ENCODE assay signal across 10 cellular contexts in genomic region chr20:19737025-19737424, GRCh38. TPM values are rescaled to one million over a fixed set of nuclear protein-coding genes. Genes with fewer than 3 reads are reported as not detected.
A peak's percentile ranks its signal among the peaks of the same experiment; 100 is the strongest.
DNase-seq lines count a peak whose midpoint lies in the region; ATAC-seq and TF ChIP-seq lines count a peak whose summit lies in the region.
"Had no signal": no experiment of that assay in that cellular context is flagged by ENCODE, and none has a peak within 500 bp of the region (broad histone marks: within the 10 kb centered on the region; RNA-seq: fewer than 3 reads in every experiment).

No MANE protein-coding gene starts in this region.

- H3K36me3 Mint-ChIP-seq in Caco-2 (ENCODE audit: insufficient read depth, unreplicated experiment): no peaks in the 10 kb centered on the region
- no peaks in the 10 kb centered on the region for H3K36me3 Mint-ChIP-seq in neural progenitor cell

- H3K27me3 ChIP-seq in Caco-2 (replicated peaks; ENCODE audit: control insufficient read depth, insufficient read depth, low read length) (no peaks in the 10 kb centered on the region), neural progenitor cell (no peaks in the 10 kb centered on the region)

- H3K4me1 ChIP-seq in Caco-2 (peaks cover 10% of the 10 kb centered on the region), neural progenitor cell (no peaks in the 10 kb centered on the region)

- BruUV-seq in Caco-2 (replicated peaks; lab: Mats Ljungman, UMichigan): no TSS peak

- CTCF ChIA-PET in Caco-2 (lab: Charles Lee): no interaction called here

- H3K27ac ChIP-seq in neural progenitor cell: no peak overlapping the region
- H3K27ac ChIP-seq: WERI-Rb-1 had no signal

- no peaks in the 10 kb centered on the region for H3K27me3 Mint-ChIP-seq in Caco-2 (ENCODE audit: insufficient read depth, unreplicated experiment)
- no peaks in the 10 kb centered on the region for H3K27me3 Mint-ChIP-seq in neural progenitor cell (ENCODE audit: insufficient read depth, low read depth)

- TF ChIP-seq CTCF in Caco-2 (IDR thresholded peaks at IDR 0.05; ENCODE audit: insufficient read depth in 1 of 2, low read depth in 1 of 2, low read length in 1 of 2, severe bottlenecking in 1 of 2, unreplicated experiment in 1 of 2): no peak
- TF ChIP-seq CTCF in choroid plexus epithelial cell (conservative IDR thresholded peaks at IDR 0.05; ENCODE audit: low read depth, low read length): no peak
- no peak for TF ChIP-seq CTCF in neural progenitor cell (IDR thresholded peaks at IDR 0.05)

- POLR2A ChIA-PET in Caco-2 (lab: Charles Lee): interaction anchor here (0.6 to 0.8 kb wide), 2 partner anchors 20 to 21 kb away, joined by 4 to 7 read pairs; no protein-coding TSS in a partner anchor

- H3K9me3 ChIP-seq in Caco-2 (no peaks in the 10 kb centered on the region), neural progenitor cell (ENCODE audit: low read depth) (no peaks in the 10 kb centered on the region)

- H3K4me2 ChIP-seq in neural progenitor cell: no peak overlapping the region

- H3K9ac ChIP-seq in neural progenitor cell: no peak overlapping the region

- H3K4me3 ChIP-seq in Caco-2 (ENCODE audit: low read depth, low read length) (no peak overlapping the region), choroid plexus epithelial cell (ENCODE audit: low read depth, low read length) (no peak overlapping the region), neural progenitor cell (no peak overlapping the region)

- no peak overlapping the region for H2AFZ ChIP-seq in neural progenitor cell (replicated peaks)

- no peaks in the 10 kb centered on the region for H3K79me2 ChIP-seq in neural progenitor cell (ENCODE audit: low read depth)

- H3K36me3 ChIP-seq in Caco-2 (ENCODE audit: control insufficient read depth, insufficient read depth, low read length) (no peaks in the 10 kb centered on the region; the same call in 1 of the 2 replicates), neural progenitor cell (no peaks in the 10 kb centered on the region)
- H3K36me3 ChIP-seq: WERI-Rb-1 had no signal

- peak in 1 of 2 experiments; percentile 55 for DNase-seq in Caco-2
- peak; percentile 43 for DNase-seq in HT1080 (ENCODE audit: low read depth)
- peak; percentile 87 for DNase-seq in choroid plexus epithelial cell (ENCODE audit: low read depth)
- no peak for DNase-seq in neural progenitor cell (ENCODE audit: low spot score)
- DNase-seq in 8988T: no peak
- no peak for DNase-seq in GM19240 (ENCODE audit: insufficient read length, low spot score)
- no peak for DNase-seq in activated CD4-positive, alpha-beta T cell treated with anti-CD3 and anti-CD28 coated beads, Interleukin-2, amount 50 U/mL, for 48 hours
- DNase-seq: NCI-H1417 treated with DMSO at 0.1 percent for 48 hours, WERI-Rb-1 had no signal

- intact Hi-C loops in Caco-2 (cut with micrococcal nuclease; ENCODE audit: unreplicated experiment): loop anchor here (2.0 kb wide), 1 partner anchor 22 kb away; the partner anchor contains the start of gene RIN2

- ATAC-seq in HG02970 (IDR thresholded peaks at IDR 0.05; ENCODE audit: low FRiP score, unreplicated experiment): no peak

- no peaks in the 10 kb centered on the region for H3F3A ChIP-seq in neural progenitor cell (ENCODE audit: low read depth)

- no peaks in the 10 kb centered on the region for H3K9me3 Mint-ChIP-seq in Caco-2 (ENCODE audit: unreplicated experiment)
- H3K9me3 Mint-ChIP-seq in neural progenitor cell: no peaks in the 10 kb centered on the region

- peaks cover 16% of the 10 kb centered on the region for H3K4me1 Mint-ChIP-seq in Caco-2 (ENCODE audit: low read depth, unreplicated experiment)
- peaks cover 29% of the 10 kb centered on the region for H3K4me1 Mint-ChIP-seq in neural progenitor cell

- H3K4me3 Mint-ChIP-seq in Caco-2 (ENCODE audit: unreplicated experiment) (no peak overlapping the region), neural progenitor cell (no peak overlapping the region)

- H3K27ac Mint-ChIP-seq in Caco-2 (ENCODE audit: unreplicated experiment) (peak overlapping the region; percentile 50), neural progenitor cell (peak overlapping the region; percentile 82)

- no peaks in the 10 kb centered on the region for H4K20me1 ChIP-seq in neural progenitor cell (ENCODE audit: low read depth)

RNA-seq across cellular contexts. Expression of gene RIN2, which starts 21.0 kb away (rescaled TPM):
- 35.2 and 36.7 TPM in 2 replicates for total RNA-seq in Caco-2 (2022)
- total RNA-seq in HT1080 (2014; rRNA removed; shearing (Covaris generic)): 65.7 and 66.1 TPM in 2 replicates
- polyA plus RNA-seq in HT1080 (2015; cell fraction: cytosol; rRNA removed): 27.4 and 27.8 TPM in 2 replicates
- polyA plus RNA-seq in HT1080 (2015; cell fraction: nucleus; rRNA removed): 29.8 and 34.0 TPM in 2 replicates
- 5.5 and 7.2 TPM in 2 replicates for total RNA-seq in neural progenitor cell (ENCODE audit: low replicate concordance)

Comparison
In these comparisons a context has a peak if more than half of its experiments do, and no peak if none do; other contexts are left out.
1. DNase-seq: peak in HT1080 (single experiment) and choroid plexus epithelial cell (single experiment); none in neural progenitor cell (single experiment), 8988T (single experiment), GM19240 (single experiment) and activated CD4-positive, alpha-beta T cell treated with anti-CD3 and anti-CD28 coated beads, Interleukin-2, amount 50 U/mL, for 48 hours (0 of 2).